ENCODE assay signal across 16 cellular contexts in the genomic region with DNA sequence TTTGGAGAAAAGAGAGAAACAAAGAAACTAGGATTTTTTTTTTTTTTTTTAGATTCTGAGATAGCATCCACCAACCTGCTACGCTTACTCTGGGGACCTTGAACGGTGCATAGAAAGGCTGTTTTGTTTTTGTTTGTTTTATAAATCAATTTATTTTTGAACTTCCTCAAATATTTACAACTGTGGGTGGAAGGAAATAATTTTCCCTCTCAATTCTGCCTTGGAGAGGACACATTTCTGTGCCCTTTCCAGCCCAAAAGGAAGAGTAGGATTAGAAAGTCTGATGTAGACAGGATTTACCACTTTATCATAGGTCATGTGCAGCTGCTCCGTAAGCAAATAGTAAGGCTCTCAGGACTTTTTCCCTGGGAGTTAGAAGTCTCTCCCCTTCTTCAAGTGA.
DNase-seq lines count a peak whose midpoint lies in the region; ATAC-seq and TF ChIP-seq lines count a peak whose summit lies in the region.
"Had no signal": no experiment of that assay in that cellular context is flagged by ENCODE, and none has a peak within 500 bp of the region (broad histone marks: within the 10 kb centered on the region; RNA-seq: fewer than 3 reads in every experiment).

No MANE protein-coding gene starts in this region.

- H3K79me2 ChIP-seq in GM23338 (replicated peaks; ENCODE audit: insufficient read depth): no peaks in the 10 kb centered on the region

- intact Hi-C loops in right lobe of liver (cut with DNase I): no loop called here

- H3K9me3 ChIP-seq in right lobe of liver: no peaks in the 10 kb centered on the region
- H3K9me3 ChIP-seq: BLaER1 treated with 17β-estradiol and CSF1 and Interleukin-3, amounts not matched to agents 10 nM and 100 nM had no signal

- no peaks in the 10 kb centered on the region for H3K4me1 ChIP-seq in GM23338 (ENCODE audit: insufficient read depth)
- H3K4me1 ChIP-seq in right lobe of liver: peaks cover 0 to 12% (median 3%) of the 10 kb centered on the region in 4 donors
- H3K4me1 ChIP-seq: BLaER1 treated with 17β-estradiol and CSF1 and Interleukin-3, amounts not matched to agents 10 nM and 100 nM had no signal

- no peaks in the 10 kb centered on the region for H3K4me1 Mint-ChIP-seq in GM23338
- H3K4me1 Mint-ChIP-seq: B cell, IgD-negative memory B cell had no signal

- no peaks in the 10 kb centered on the region for H4K20me1 ChIP-seq in GM23338 (replicated peaks; ENCODE audit: insufficient read depth)
- H4K20me1 ChIP-seq: BLaER1 treated with 17β-estradiol and CSF1 and Interleukin-3, amounts not matched to agents 10 nM and 100 nM had no signal

- peak overlapping the region; percentile 63; the same call in 1 of the 2 replicates for H3K27ac Mint-ChIP-seq in GM23338
- H3K27ac Mint-ChIP-seq: B cell; CD8-positive, alpha-beta T cell; HFFc6; IgD-negative memory B cell had no signal

- TF ChIP-seq CTCF in GM23338 (conservative IDR thresholded peaks at IDR 0.05; ENCODE audit: low read depth in 2 of 2) (no peak), right lobe of liver (IDR thresholded peaks at IDR 0.05) (no peak)

- H3K9me2 ChIP-seq in GM23338 (ENCODE audit: insufficient read depth): no peaks in the 10 kb centered on the region

- H3K27ac ChIP-seq in GM23338 (ENCODE audit: low read depth) (no peak overlapping the region), right lobe of liver (no peak overlapping the region)
- H3K27ac ChIP-seq: BLaER1 treated with 17β-estradiol and CSF1 and Interleukin-3, amounts not matched to agents 10 nM and 100 nM; GM23248 had no signal

- no peak overlapping the region for H2AFZ ChIP-seq in GM23338
- H2AFZ ChIP-seq: GM23248 had no signal

- H3F3A ChIP-seq in GM23338 (replicated peaks; ENCODE audit: low read depth): no peaks in the 10 kb centered on the region

- ATAC-seq in GM23338 (no peak), right lobe of liver (peak; percentile 53 to 81 (median 71)), HG03439 (IDR thresholded peaks at IDR 0.05; ENCODE audit: unreplicated experiment) (no peak)
- ATAC-seq: CD8-positive, alpha-beta T cell; HCT116 had no signal

- no peak overlapping the region for H3K4me3 Mint-ChIP-seq in GM23338
- H3K4me3 Mint-ChIP-seq: B cell; CD8-positive, alpha-beta T cell; HFFc6; IgD-negative memory B cell had no signal

- DNase-seq in NCI-H146 (lab: John Stamatoyannopoulos, UW) (peak; percentile 69), NCI-H146 treated with DMSO at 0.1 percent for 48 hours (lab: John Stamatoyannopoulos, UW; ENCODE audit: unreplicated experiment) (no peak), NCI-H748 (lab: John Stamatoyannopoulos, UW; ENCODE audit: unreplicated experiment) (peak; percentile 60), NCI-H748 treated with DMSO at 0.1 percent for 48 hours (lab: John Stamatoyannopoulos, UW) (no peak), GM23338 (ENCODE audit: low spot score) (no peak), right lobe of liver (no peak)
- DNase-seq: Calu3; CD8-positive, alpha-beta T cell; GDM1; GM23248; HFFc6 had no signal

- H3K4me3 ChIP-seq in GM23338: no peak overlapping the region
- no peak overlapping the region for H3K4me3 ChIP-seq in right lobe of liver
- H3K4me3 ChIP-seq: BLaER1 treated with 17β-estradiol and CSF1 and Interleukin-3, amounts not matched to agents 10 nM and 100 nM; GM23248 had no signal

- H3K36me3 ChIP-seq in GM23338 (ENCODE audit: insufficient read depth) (no peaks in the 10 kb centered on the region), right lobe of liver (no peaks in the 10 kb centered on the region)
- H3K36me3 ChIP-seq: BLaER1 treated with 17β-estradiol and CSF1 and Interleukin-3, amounts not matched to agents 10 nM and 100 nM had no signal

- no peaks in the 10 kb centered on the region for H3K9me3 Mint-ChIP-seq in GM23338

- no peak for TF ChIP-seq POLR2A in right lobe of liver (IDR thresholded peaks at IDR 0.05)

- H3K27me3 ChIP-seq in GM23338 (ENCODE audit: insufficient read depth): no peaks in the 10 kb centered on the region
- no peaks in the 10 kb centered on the region for H3K27me3 ChIP-seq in right lobe of liver
- H3K27me3 ChIP-seq: BLaER1 treated with 17β-estradiol and CSF1 and Interleukin-3, amounts not matched to agents 10 nM and 100 nM had no signal

- no peaks in the 10 kb centered on the region for H3K36me3 Mint-ChIP-seq in GM23338 (ENCODE audit: low read depth)
- H3K36me3 Mint-ChIP-seq: CD8-positive, alpha-beta T cell had no signal

- WGBS in right lobe of liver (ENCODE audit: insufficient coverage, low coverage, low lambda C conversion rate, missing lambda C conversion rate): 35% methylated on average over 2 of the region's 3 CpGs

- H3K4me2 ChIP-seq in GM23338: no peak overlapping the region
- H3K4me2 ChIP-seq: BLaER1 treated with 17β-estradiol and CSF1 and Interleukin-3, amounts not matched to agents 10 nM and 100 nM had no signal

- no peaks in the 10 kb centered on the region for H3K27me3 Mint-ChIP-seq in GM23338 (ENCODE audit: insufficient read depth, low read depth, poor library complexity)
- H3K27me3 Mint-ChIP-seq: B cell, IgD-negative memory B cell had no signal

TF ChIP-seq in GM23338, 12 proteins besides CTCF, POLR2A, EP300 and RAD21 (continues in another document):
- TF ChIP-seq JUNB (IDR thresholded peaks at IDR 0.05; ENCODE audit: unreplicated experiment): no peak
- no peak for TF ChIP-seq POLR2AphosphoS5 (IDR thresholded peaks at IDR 0.05; ENCODE audit: low read depth)
- TF ChIP-seq ZNF331 (CRISPR knock-in tag; IDR thresholded peaks at IDR 0.05; ENCODE audit: low read depth): no peak
- TF ChIP-seq STAT1 (IDR thresholded peaks at IDR 0.05; ENCODE audit: unreplicated experiment): no peak
- TF ChIP-seq EZH2 (IDR thresholded peaks at IDR 0.05; ENCODE audit: low read depth, unreplicated experiment): no peak
- TF ChIP-seq ETS1 (IDR thresholded peaks at IDR 0.05): no peak
- no peak for TF ChIP-seq ZNF462 (CRISPR knock-in tag; IDR thresholded peaks at IDR 0.05)

Comparison
In these comparisons a context has a peak if more than half of its experiments do, and no peak if none do; other contexts are left out.
1. DNase-seq: peak in NCI-H146 (single experiment) and NCI-H748 (single experiment); none in NCI-H146 treated with DMSO at 0.1 percent for 48 hours (single experiment), NCI-H748 treated with DMSO at 0.1 percent for 48 hours (single experiment), GM23338 (single experiment) and right lobe of liver (0 of 3).
2. ATAC-seq: peak in right lobe of liver (4 of 4); none in GM23338 (single experiment) and HG03439 (single experiment).